9 cellular contexts compared by ENCODE assay signal in genomic region chr2:72561621-72562318, GRCh38.
DNase-seq lines count a peak whose midpoint lies in the region; ATAC-seq, FAIRE-seq and TF ChIP-seq lines count a peak whose summit lies in the region.
"Had no signal": no experiment of that assay in that cellular context is flagged by ENCODE, and none has a peak within 500 bp of the region (broad histone marks: within the 10 kb centered on the region; RNA-seq: fewer than 3 reads in every experiment).

No MANE protein-coding gene starts in this region.

- TSS peak; percentile 61 for BruUV-seq in IMR-90 (replicated peaks; lab: Mats Ljungman, UMichigan)

- dilution Hi-C loops in IMR-90 (cut with HindIII; ENCODE audit: low sequenced_read_pairs, unreplicated experiment) (no loop called here), keratinocyte (cut with MboI; ENCODE audit: extremely low pct_ligation_motif_present, low sequenced_read_pairs) (no loop called here)

- CTCF ChIA-PET in IMR-90 (lab: Yijun Ruan, JAX): interaction anchor here (0.6 to 1.6 kb wide), 5 partner anchors 9 to 60 kb away, joined by 3 to 6 read pairs (median 3); no protein-coding TSS in a partner anchor

- H3K4me1 ChIP-seq in IMR-90 (ENCODE audit: control insufficient read depth, insufficient read depth, low read length) (peaks cover 1% of the 10 kb centered on the region; the same call in 1 of the 2 replicates), keratinocyte (ENCODE audit: control insufficient read depth, extremely low read depth, insufficient read depth, low read length) (peaks cover 6% of the 10 kb centered on the region), upper lobe of right lung (peaks cover 10% of the 10 kb centered on the region)

- H3K36me3 ChIP-seq in IMR-90 (ENCODE audit: control insufficient read depth, insufficient read depth, low read length): peaks cover 1% of the 10 kb centered on the region; the same call in 1 of the 2 replicates
- H3K36me3 ChIP-seq in keratinocyte (ENCODE audit: control insufficient read depth in 2 of 2, extremely low read depth in 1 of 2, insufficient read depth in 2 of 2, low read length in 2 of 2): no peaks in the 10 kb centered on the region
- no peaks in the 10 kb centered on the region for H3K36me3 ChIP-seq in upper lobe of right lung

- H3K9me1 ChIP-seq in IMR-90 (ENCODE audit: insufficient read depth, low read length) (peaks cover 3% of the 10 kb centered on the region), keratinocyte (ENCODE audit: control insufficient read depth, extremely low read depth, insufficient read depth, low read length) (no peaks in the 10 kb centered on the region)

- DNase-seq in IMR-90 (peak; percentile 68), dedifferentiated amniotic fluid mesenchymal stem cell (ENCODE audit: extremely low spot score) (peak; percentile 67), keratinocyte (ENCODE audit: low read depth, low spot score) (no peak), upper lobe of right lung (no peak), NCI-H82 treated with DMSO at 0.1 percent for 48 hours (lab: John Stamatoyannopoulos, UW; ENCODE audit: unreplicated experiment) (no peak), NCI-H146 treated with DMSO at 0.1 percent for 48 hours (lab: John Stamatoyannopoulos, UW; ENCODE audit: unreplicated experiment) (no peak), NCI-H2227 treated with DMSO at 0.1 percent for 48 hours (lab: John Stamatoyannopoulos, UW) (no peak)
- DNase-seq: NCI-H1930 had no signal

- no peak for TF ChIP-seq POLR2A in IMR-90 (IDR thresholded peaks at IDR 0.05; ENCODE audit: low read depth, low read length)

- TF ChIP-seq RAD21 in IMR-90 (IDR thresholded peaks at IDR 0.05; ENCODE audit: low read length): no peak

- TF ChIP-seq CTCF in IMR-90 (conservative IDR thresholded peaks at IDR 0.05; ENCODE audit: low read depth, low read length): no peak
- no peak for TF ChIP-seq CTCF in keratinocyte (optimal IDR thresholded peaks at IDR 0.05 in 1 of 3, IDR thresholded peaks at IDR 0.05 in 1 of 3, conservative IDR thresholded peaks at IDR 0.05 in 1 of 3; ENCODE audit: extremely low read depth in 1 of 3, insufficient read depth in 2 of 3, low read length in 3 of 3)
- TF ChIP-seq CTCF in upper lobe of right lung (IDR thresholded peaks at IDR 0.05): no peak

- H2BK15ac ChIP-seq in IMR-90 (ENCODE audit: low read depth, low read length): peak overlapping the region; percentile 21; the same call in 1 of the 3 replicates

- no peak overlapping the region for H2AK9ac ChIP-seq in IMR-90 (replicated peaks; ENCODE audit: low read depth, low read length, poor library complexity)

- peak overlapping the region; percentile 67; the same call in 1 of the 2 replicates for H2BK20ac ChIP-seq in IMR-90 (ENCODE audit: low read depth, low read length)

- H3K56ac ChIP-seq in IMR-90 (ENCODE audit: extremely low read depth, insufficient read depth, low read length): no peak overlapping the region; the same call in 1 of the 2 replicates

- no peaks in the 10 kb centered on the region for H3K79me1 ChIP-seq in IMR-90 (ENCODE audit: low read depth in 1 of 2, low read length in 2 of 2)

- H4K8ac ChIP-seq in IMR-90 (ENCODE audit: low read depth in 2 of 2, low read length in 2 of 2): peak overlapping the region in 1 of 2 experiments; percentile 21; a peak in 1 of 4 replicates

- peak overlapping the region; percentile 40; the same call in 1 of the 2 replicates for H3K27ac ChIP-seq in IMR-90 (ENCODE audit: insufficient read depth, low read length)
- no peak overlapping the region for H3K27ac ChIP-seq in keratinocyte (ENCODE audit: control insufficient read depth, insufficient read depth, low read length)
- peak overlapping the region; percentile 15 for H3K27ac ChIP-seq in upper lobe of right lung
- H3K27ac ChIP-seq: SK-N-MC had no signal

- peak overlapping the region; percentile 71 for H2BK120ac ChIP-seq in IMR-90 (ENCODE audit: low read depth, low read length)

- no peaks in the 10 kb centered on the region for H4K20me1 ChIP-seq in IMR-90 (ENCODE audit: insufficient read depth, low read length)
- no peaks in the 10 kb centered on the region for H4K20me1 ChIP-seq in keratinocyte (ENCODE audit: control insufficient read depth, extremely low read depth, insufficient read depth, low read length)

- H3K79me2 ChIP-seq in keratinocyte (ENCODE audit: control insufficient read depth, insufficient read depth, low read length): no peaks in the 10 kb centered on the region

- ATAC-seq in IMR-90 (ENCODE audit: low read depth): peak; percentile 100
- ATAC-seq in upper lobe of right lung: peak; percentile 52

- H3K4ac ChIP-seq in IMR-90 (ENCODE audit: low read depth, low read length): peak overlapping the region; percentile 50; the same call in 1 of the 2 replicates

- peak overlapping the region; percentile 88 for H2BK5ac ChIP-seq in IMR-90 (ENCODE audit: low read depth, low read length, poor library complexity, severe bottlenecking)

- H2AK5ac ChIP-seq in IMR-90 (ENCODE audit: low read depth, low read length): no peak overlapping the region

- in situ Hi-C loops in IMR-90 (cut with MboI; ENCODE audit: low sequenced_read_pairs): no loop called here

- peak overlapping the region; percentile 54; the same call in 1 of the 2 replicates for H3K14ac ChIP-seq in IMR-90 (replicated peaks; ENCODE audit: low read depth, low read length)

- H3K9me3 ChIP-seq in IMR-90 (ENCODE audit: control insufficient read depth, insufficient read depth, low read length) (no peaks in the 10 kb centered on the region), keratinocyte (ENCODE audit: control insufficient read depth, low read depth, low read length) (no peaks in the 10 kb centered on the region), upper lobe of right lung (no peaks in the 10 kb centered on the region)

- H4K5ac ChIP-seq in IMR-90 (ENCODE audit: low read depth, low read length): peak overlapping the region; percentile 26; the same call in 1 of the 2 replicates

- POLR2A ChIA-PET in IMR-90 (lab: Charles Lee; ENCODE audit: unreplicated experiment): no interaction called here

- H3K27me3 ChIP-seq in IMR-90 (ENCODE audit: control insufficient read depth, insufficient read depth, low read length): no peaks in the 10 kb centered on the region
- no peaks in the 10 kb centered on the region for H3K27me3 ChIP-seq in keratinocyte (ENCODE audit: control insufficient read depth, extremely low read depth, insufficient read depth, low read length)
- H3K27me3 ChIP-seq in upper lobe of right lung: no peaks in the 10 kb centered on the region

- 50% methylated on average over 1 of the region's 4 CpGs; no CpG with 5 or more reads in 1 of the 2 experiments for WGBS in IMR-90 (ENCODE audit: extremely low coverage in 2 of 2, insufficient read length in 1 of 2), 2 experiments

- H2AFZ ChIP-seq in IMR-90 (replicated peaks; ENCODE audit: low read length, poor library complexity) (no peak overlapping the region), keratinocyte (ENCODE audit: control insufficient read depth, low read length) (no peak overlapping the region)

- H3K4me2 ChIP-seq in IMR-90 (ENCODE audit: low read depth, low read length) (peak overlapping the region; percentile 64; the same call in 1 of the 2 replicates), keratinocyte (ENCODE audit: control insufficient read depth, extremely low read depth, insufficient read depth, low read depth, low read length) (no peak overlapping the region)

- H3K9ac ChIP-seq in IMR-90 (ENCODE audit: low read depth, low read length) (peak overlapping the region; percentile 53; the same call in 1 of the 2 replicates), keratinocyte (ENCODE audit: control insufficient read depth, extremely low read depth, insufficient read depth, low read length) (no peak overlapping the region)

- no peak overlapping the region for H3K23ac ChIP-seq in IMR-90 (ENCODE audit: low read depth, low read length)

- H3K18ac ChIP-seq in IMR-90 (ENCODE audit: low read depth, low read length): peak overlapping the region; percentile 51; the same call in 1 of the 2 replicates

- FAIRE-seq in keratinocyte (lab: Jason Lieb, UNC): peak; percentile 72

- no peak overlapping the region for H3K4me3 ChIP-seq in IMR-90 (ENCODE audit: insufficient read depth, low read depth, low read length)
- no peak overlapping the region for H3K4me3 ChIP-seq in keratinocyte (ENCODE audit: control insufficient read depth in 2 of 3, extremely low read depth in 1 of 3, insufficient read depth in 2 of 3, low read depth in 1 of 3, low read length in 3 of 3)
- H3K4me3 ChIP-seq in upper lobe of right lung: no peak overlapping the region
- H3K4me3 ChIP-seq: SK-N-MC had no signal

- intact Hi-C loops in IMR-90 (cut with micrococcal nuclease): no loop called here
- intact Hi-C loops in upper lobe of right lung (cut with DNase I): no loop called here

- H4K91ac ChIP-seq in IMR-90 (ENCODE audit: insufficient read depth, low read depth, low read length): peak overlapping the region; percentile 45; the same call in 1 of the 2 replicates

TF ChIP-seq in IMR-90, 13 proteins besides CTCF, POLR2A, EP300 and RAD21:
- no peak for TF ChIP-seq FOS (IDR thresholded peaks at IDR 0.05; ENCODE audit: low read depth, low read length)
- TF ChIP-seq MXI1 (IDR thresholded peaks at IDR 0.05; ENCODE audit: borderline replicate concordance, low read depth, low read length): no peak
- no peak for TF ChIP-seq ELK1 (IDR thresholded peaks at IDR 0.05; ENCODE audit: borderline replicate concordance, low read depth, low read length)
- no peak for TF ChIP-seq SMC3 (IDR thresholded peaks at IDR 0.05; ENCODE audit: low read depth, low read length)
- TF ChIP-seq CHD1 (IDR thresholded peaks at IDR 0.05; ENCODE audit: low read depth, low read length): no peak
- TF ChIP-seq NFE2L2 (IDR thresholded peaks at IDR 0.05; ENCODE audit: low read depth, low read length): no peak
- no peak for TF ChIP-seq MAZ (IDR thresholded peaks at IDR 0.05; ENCODE audit: borderline replicate concordance, low read depth, low read length)
- TF ChIP-seq RCOR1 (IDR thresholded peaks at IDR 0.05; ENCODE audit: insufficient replicate concordance, low read length): no peak

Comparison
In these comparisons a context has a peak if more than half of its experiments do, and no peak if none do; other contexts are left out.
1. DNase-seq: peak in IMR-90 (single experiment) and dedifferentiated amniotic fluid mesenchymal stem cell (single experiment); none in keratinocyte (single experiment), upper lobe of right lung (single experiment), NCI-H82 treated with DMSO at 0.1 percent for 48 hours (single experiment), NCI-H146 treated with DMSO at 0.1 percent for 48 hours (single experiment) and NCI-H2227 treated with DMSO at 0.1 percent for 48 hours (single experiment).